Comparison of ENCODE assay signal across 1 cellular context in the genomic region with DNA sequence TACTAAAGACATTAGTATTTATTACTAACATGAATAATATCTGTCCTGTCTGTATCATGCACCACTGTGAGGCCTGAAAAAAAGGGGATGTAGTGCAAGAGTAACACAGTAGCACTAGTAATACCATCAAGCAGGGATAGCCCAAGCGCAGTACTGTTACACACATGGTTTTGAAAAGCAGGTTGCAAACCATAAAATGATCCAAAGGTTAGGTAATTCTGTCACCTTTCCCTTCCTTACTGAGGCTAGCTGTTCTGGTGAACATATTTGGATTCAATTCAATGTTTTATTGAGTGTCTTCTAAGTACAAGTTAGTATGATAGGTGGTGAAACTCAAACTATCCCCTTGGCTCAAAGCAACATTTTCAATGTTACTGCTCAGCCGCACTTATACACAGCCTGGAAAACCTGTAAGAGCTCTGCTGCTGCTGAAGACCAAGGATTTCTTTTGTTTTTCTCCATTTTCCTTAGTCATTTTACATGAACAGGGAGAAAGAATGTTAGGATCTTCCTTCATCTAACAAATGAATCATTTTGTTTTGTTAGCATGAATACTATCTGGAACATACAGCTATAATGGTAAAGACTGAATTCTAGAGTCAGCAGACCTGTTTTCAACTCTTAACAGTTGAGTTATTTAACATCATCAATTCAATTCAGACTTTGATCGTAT.
TF ChIP-seq lines count a peak whose summit lies in the region.

No MANE protein-coding gene starts in this region.

TF ChIP-seq in H1, 55 proteins besides CTCF, POLR2A, EP300 and RAD21 (continued from another document):
- no peak for TF ChIP-seq RXRA (IDR thresholded peaks at IDR 0.05; ENCODE audit: insufficient read depth, low read depth, low read length)
- TF ChIP-seq HDAC6 (IDR thresholded peaks at IDR 0.05; ENCODE audit: low read depth, low read length), result no peak
- no peak for TF ChIP-seq EGR1 (IDR thresholded peaks at IDR 0.05; ENCODE audit: borderline replicate concordance, low read depth, low read length)
TF ChIP-seq in H1: peak in this region for 0.
